ENCODE assay signal across 8 cellular contexts in the genomic region with DNA sequence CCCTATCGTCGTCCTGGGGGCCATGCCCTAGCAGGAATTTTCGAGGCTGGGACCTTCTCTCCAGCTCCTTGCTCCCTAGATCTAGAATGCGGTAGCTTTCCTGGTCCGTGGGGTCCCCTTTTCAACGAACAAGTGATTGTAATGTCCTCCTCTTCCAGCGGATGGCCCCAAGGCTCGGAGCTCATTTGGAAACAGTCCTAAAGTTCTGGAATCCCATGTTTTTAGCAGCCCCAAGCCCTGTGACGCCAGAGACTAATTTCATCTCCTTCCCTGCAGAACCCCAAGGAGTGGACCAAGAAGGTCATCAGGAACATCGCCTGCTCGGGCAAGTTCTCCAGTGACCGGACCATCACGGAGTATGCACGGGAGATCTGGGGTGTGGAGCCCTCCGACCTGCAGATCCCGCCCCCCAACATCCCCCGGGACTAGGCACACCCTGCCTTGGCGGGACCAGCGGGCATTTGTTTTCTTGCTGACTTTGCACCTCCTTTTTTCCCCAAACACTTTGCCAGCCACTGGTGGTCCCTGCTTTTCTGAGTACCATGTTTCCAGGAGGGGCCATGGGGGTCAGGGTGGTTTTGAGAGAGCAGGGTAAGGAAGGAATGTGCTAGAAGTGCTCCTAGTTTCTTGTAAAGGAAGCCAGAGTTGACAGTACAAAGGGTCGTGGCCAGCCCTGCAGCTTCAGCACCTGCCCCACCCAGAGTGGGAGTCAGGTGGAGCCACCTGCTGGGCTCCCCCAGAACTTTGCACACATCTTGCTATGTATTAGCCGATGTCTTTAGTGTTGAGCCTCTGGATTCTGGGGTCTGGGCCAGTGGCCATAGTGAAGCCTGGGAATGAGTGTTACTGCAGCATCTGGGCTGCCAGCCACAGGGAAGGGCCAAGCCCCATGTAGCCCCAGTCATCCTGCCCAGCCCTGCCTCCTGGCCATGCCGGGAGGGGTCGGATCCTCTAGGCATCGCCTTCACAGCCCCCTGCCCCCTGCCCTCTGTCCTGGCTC. TPM values are rescaled to one million over a fixed set of nuclear protein-coding genes. Genes with fewer than 3 reads are reported as not detected.
DNase-seq lines count a peak whose midpoint lies in the region; ATAC-seq, FAIRE-seq and TF ChIP-seq lines count a peak whose summit lies in the region.

No MANE protein-coding gene starts in this region.

- no peaks in the 10 kb centered on the region for H3K79me2 ChIP-seq in Karpas-422 (ENCODE audit: low read length)

- H3K4me1 ChIP-seq in Karpas-422 (ENCODE audit: low read length) (peaks cover 49% of the 10 kb centered on the region), kidney (ENCODE audit: control insufficient read depth in 1 of 2, insufficient read depth in 1 of 2, low read depth in 1 of 2, low read length in 2 of 2) (peaks cover 5 to 15% of the 10 kb centered on the region in 2 donors), subcutaneous abdominal adipose tissue (ENCODE audit: control insufficient read depth in 5 of 5, insufficient read depth in 5 of 5, low read length in 5 of 5) (peaks cover 6 to 43% (median 40%) of the 10 kb centered on the region in 5 donors)

- H2AFZ ChIP-seq in Karpas-422 (ENCODE audit: low read length) = no peak overlapping the region

- no peaks in the 10 kb centered on the region for H3K9me2 ChIP-seq in Karpas-422 (replicated peaks; ENCODE audit: insufficient read depth, low read length)

- H3K4me3 ChIP-seq in Karpas-422 (ENCODE audit: low read length) = no peak overlapping the region; the same call in 1 of the 2 replicates
- no peak overlapping the region for H3K4me3 ChIP-seq in kidney (ENCODE audit: low read length in 2 of 2)
- no peak overlapping the region for H3K4me3 ChIP-seq in subcutaneous abdominal adipose tissue (ENCODE audit: low read depth in 1 of 5, low read length in 5 of 5)

- ATAC-seq in GM19372 (IDR thresholded peaks at IDR 0.05; ENCODE audit: low read depth, unreplicated experiment) = peak; percentile 34

- TF ChIP-seq CTCF in D721Med (IDR thresholded peaks at IDR 0.05; ENCODE audit: insufficient read depth, missing control alignments) = peak; percentile 25
- peak; percentile 21 for TF ChIP-seq CTCF in kidney (IDR thresholded peaks at IDR 0.05; ENCODE audit: borderline replicate concordance, extremely low read depth, insufficient read depth)

- no peaks in the 10 kb centered on the region for H3K27me3 ChIP-seq in Karpas-422 (ENCODE audit: low read length)
- no peaks in the 10 kb centered on the region for H3K27me3 ChIP-seq in subcutaneous abdominal adipose tissue (ENCODE audit: control insufficient read depth in 5 of 5, insufficient read depth in 4 of 5, low read length in 5 of 5)

- 0 out of 2 replicates have a peak, but pooled peaks cover 6% of the 10 kb centered on the region for H4K20me1 ChIP-seq in Karpas-422 (ENCODE audit: insufficient read depth, low read depth, low read length)

- H3K9ac ChIP-seq in Karpas-422 (ENCODE audit: low read length) (peak overlapping the region; percentile 38), kidney (ENCODE audit: low read length in 2 of 2) (no peak overlapping the region), subcutaneous abdominal adipose tissue (ENCODE audit: low read length in 5 of 5) (no peak overlapping the region)

- peak overlapping the region; percentile 28 for H3K4me2 ChIP-seq in Karpas-422 (ENCODE audit: low read depth, low read length, poor library complexity, severe bottlenecking)

- intact Hi-C loops in kidney (cut with DNase I) = no loop called here

- H3K27ac ChIP-seq in Karpas-422 (ENCODE audit: low read length) (peak overlapping the region; percentile 86), kidney (ENCODE audit: low read depth in 2 of 2, low read length in 2 of 2) (peak overlapping the region; percentile 14 to 39), subcutaneous abdominal adipose tissue (ENCODE audit: low read depth, low read length) (peak overlapping the region; percentile 30)

- no peaks in the 10 kb centered on the region for H3K9me3 ChIP-seq in Karpas-422 (ENCODE audit: low read length)
- H3K9me3 ChIP-seq in kidney (ENCODE audit: control insufficient read depth in 1 of 2, low read length in 2 of 2) = no peaks in the 10 kb centered on the region
- H3K9me3 ChIP-seq in subcutaneous abdominal adipose tissue (ENCODE audit: control insufficient read depth in 5 of 5, low read length in 5 of 5) = no peaks in the 10 kb centered on the region

- H3K36me3 ChIP-seq in Karpas-422 (ENCODE audit: insufficient read depth, low read length) (peaks cover 25% of the 10 kb centered on the region), kidney (ENCODE audit: control insufficient read depth in 1 of 2, insufficient read depth in 2 of 2, low read length in 2 of 2) (peaks cover 0 to 8% of the 10 kb centered on the region in 2 donors), subcutaneous abdominal adipose tissue (ENCODE audit: control insufficient read depth in 5 of 5, insufficient read depth in 5 of 5, low read length in 5 of 5) (peaks cover 0 to 72% (median 46%) of the 10 kb centered on the region in 5 donors)

- FAIRE-seq in D721Med (lab: Jason Lieb, UNC) (no peak), kidney (lab: Jason Lieb, UNC) (no peak)

- no peak for DNase-seq in D721Med (ENCODE audit: insufficient read length, low spot score)
- DNase-seq in Karpas-422 = peak; percentile 76
- peak in 40 of 58 donors; percentile 25 to 75 (median 47) for DNase-seq in anterior cingulate cortex (lab: John Stamatoyannopoulos, UW)
- no peak for DNase-seq in kidney
- DNase-seq in NCI-H2107 (lab: John Stamatoyannopoulos, UW) = no peak
- no peak for DNase-seq in activated CD8-positive, alpha-beta memory T cell treated with anti-CD3 and anti-CD28 coated beads, Interleukin-2, amount 50 U/mL, for 48 hours

RNA-seq across cellular contexts. Expression of a gene that starts 48.5 kb away (rescaled TPM):
- total RNA-seq in Karpas-422 (2014; rRNA removed; shearing (Covaris generic); ENCODE audit: low replicate concordance) = 188 and 302 TPM in 2 replicates
- total RNA-seq in kidney = 176 TPM
- 50.9 TPM for polyA plus RNA-seq in kidney (ENCODE audit: insufficient read depth, low read depth, low replicate concordance)

Comparison
In these comparisons a context has a peak if more than half of its experiments do, and no peak if none do; other contexts are left out.
1. DNase-seq: peak in Karpas-422 (single experiment) and anterior cingulate cortex (40 of 58); none in D721Med (single experiment), kidney (single experiment), NCI-H2107 (single experiment) and activated CD8-positive, alpha-beta memory T cell treated with anti-CD3 and anti-CD28 coated beads, Interleukin-2, amount 50 U/mL, for 48 hours (single experiment).
2. H3K27ac ChIP-seq: peak in every context shown above with its lines; median percentile 86 in Karpas-422; 30 in subcutaneous abdominal adipose tissue; 26 in kidney.